In genomic region chr1:113141650-113142473, GRCh38 we compare ENCODE assay signal across 10 cellular contexts.
A peak's percentile ranks its signal among the peaks of the same experiment; 100 is the strongest.
DNase-seq lines count a peak whose midpoint lies in the region; TF ChIP-seq lines count a peak whose summit lies in the region.
"Had no signal": no experiment of that assay in that cellular context is flagged by ENCODE, and none has a peak within 500 bp of the region (broad histone marks: within the 10 kb centered on the region; RNA-seq: fewer than 3 reads in every experiment).

No MANE protein-coding gene starts in this region.

- DNase-seq in BE2C (peak; percentile 14), HUDEP-2 (lab: John Stamatoyannopoulos, UW; ENCODE audit: unreplicated experiment in 76 of 76) (peak in 74 of 76 experiments; percentile 11 to 95 (median 78)), astrocyte of the spinal cord (ENCODE audit: low read depth, low spot score) (peak; percentile 57), kidney tubule cell (ENCODE audit: low spot score) (peak; percentile 22), H7 (no peak), GM19240 (ENCODE audit: insufficient read length, low spot score) (no peak)
- no peak for DNase-seq in activated T-cell treated with anti-CD3 and anti-CD28 coated beads, Interleukin-2, amount 50 U/mL, for 24 hours
- no peak for DNase-seq in activated naive CD4-positive, alpha-beta T cell treated with Interleukin-2 at 50 U/mL for 16 hours
- DNase-seq: right cardiac atrium had no signal

- in situ Hi-C loops in astrocyte of the spinal cord (cut with HindIII; ENCODE audit: low sequenced_read_pairs), result no loop called here

- H3K4me1 Mint-ChIP-seq in activated T-cell treated with anti-CD3 and anti-CD28 coated beads, Interleukin-2, amount 50 U/mL, for 24 hours (ENCODE audit: low read depth), result peaks cover 32% of the 10 kb centered on the region

- H3K9me3 Mint-ChIP-seq in activated T-cell treated with anti-CD3 and anti-CD28 coated beads, Interleukin-2, amount 50 U/mL, for 24 hours, result no peaks in the 10 kb centered on the region

- TF ChIP-seq CTCF in BE2C (IDR thresholded peaks at IDR 0.05; ENCODE audit: low read depth, low read length) (no peak), astrocyte of the spinal cord (IDR thresholded peaks at IDR 0.05; ENCODE audit: low read depth, low read length) (no peak)

- peaks cover 27% of the 10 kb centered on the region for H3K4me1 ChIP-seq in BE2C

- no peak overlapping the region for H3K4me3 ChIP-seq in BE2C (ENCODE audit: low read depth, low read length)
- no peak overlapping the region for H3K4me3 ChIP-seq in astrocyte of the spinal cord (ENCODE audit: low read depth, low read length)
- H3K4me3 ChIP-seq in H7 (ENCODE audit: insufficient read depth, low read depth, low read length), result no peak overlapping the region
- H3K4me3 ChIP-seq: lung had no signal

- H3K27me3 Mint-ChIP-seq in activated T-cell treated with anti-CD3 and anti-CD28 coated beads, Interleukin-2, amount 50 U/mL, for 24 hours, result no peaks in the 10 kb centered on the region

- H3K9me3 ChIP-seq in BE2C, result no peaks in the 10 kb centered on the region

- H3K27ac Mint-ChIP-seq in activated T-cell treated with anti-CD3 and anti-CD28 coated beads, Interleukin-2, amount 50 U/mL, for 24 hours, result no peak overlapping the region

- no peaks in the 10 kb centered on the region for H3K27me3 ChIP-seq in BE2C
- H3K27me3 ChIP-seq in H7 (ENCODE audit: control insufficient read depth, insufficient read depth, low read length), result no peaks in the 10 kb centered on the region; the same call in none of the 2 replicates

- H3K36me3 Mint-ChIP-seq in activated T-cell treated with anti-CD3 and anti-CD28 coated beads, Interleukin-2, amount 50 U/mL, for 24 hours (ENCODE audit: low read depth), result no peaks in the 10 kb centered on the region

- no peak overlapping the region for H3K4me3 Mint-ChIP-seq in activated T-cell treated with anti-CD3 and anti-CD28 coated beads, Interleukin-2, amount 50 U/mL, for 24 hours

- no peaks in the 10 kb centered on the region for H3K36me3 ChIP-seq in BE2C
- H3K36me3 ChIP-seq in H7 (replicated peaks; ENCODE audit: control insufficient read depth, insufficient read depth, low read length), result no peaks in the 10 kb centered on the region

Comparison
In these comparisons a context has a peak if more than half of its experiments do, and no peak if none do; other contexts are left out.
1. DNase-seq: peak in BE2C (single experiment), HUDEP-2 (74 of 76), astrocyte of the spinal cord (single experiment) and kidney tubule cell (single experiment); none in H7 (single experiment), GM19240 (single experiment), activated T-cell treated with anti-CD3 and anti-CD28 coated beads, Interleukin-2, amount 50 U/mL, for 24 hours (single experiment) and activated naive CD4-positive, alpha-beta T cell treated with Interleukin-2 at 50 U/mL for 16 hours (single experiment).